ENCODE assay signal across 9 cellular contexts in genomic region chr7:24653316-24654085, GRCh38.
DNase-seq lines count a peak whose midpoint lies in the region; ATAC-seq and TF ChIP-seq lines count a peak whose summit lies in the region.
"Had no signal": no experiment of that assay in that cellular context is flagged by ENCODE, and none has a peak within 500 bp of the region (broad histone marks: within the 10 kb centered on the region; RNA-seq: fewer than 3 reads in every experiment).

No MANE protein-coding gene starts in this region.

- peak overlapping the region; percentile 38 for H3K4me3 Mint-ChIP-seq in stimulated activated naive CD8-positive, alpha-beta T cell treated with anti-CD3 and anti-CD28 coated beads, Interleukin-15, Interleukin-2, amounts not matched to agents 100 ng/mL and 50 ng/mL, for 24 hours
- peak overlapping the region; percentile 48 for H3K4me3 Mint-ChIP-seq in activated naive CD8-positive, alpha-beta T cell treated with anti-CD3 and anti-CD28 coated beads for 36 hours

- no peak overlapping the region for H3K27ac ChIP-seq in left lung
- no peak overlapping the region for H3K27ac ChIP-seq in hepatocyte
- H3K27ac ChIP-seq in body of pancreas, result no peak overlapping the region

- H3K9me3 ChIP-seq in left lung (no peaks in the 10 kb centered on the region), hepatocyte (ENCODE audit: low read depth) (no peaks in the 10 kb centered on the region), body of pancreas (no peaks in the 10 kb centered on the region)
- H3K9me3 ChIP-seq: mucosa of descending colon had no signal

- no peak overlapping the region for H3K4me2 ChIP-seq in hepatocyte

- no peak for TF ChIP-seq POLR2A in body of pancreas (IDR thresholded peaks at IDR 0.05)

- H2AFZ ChIP-seq in hepatocyte, result no peak overlapping the region

- H4K20me1 ChIP-seq in hepatocyte (ENCODE audit: insufficient read depth, poor library complexity, severe bottlenecking), result peaks cover 6% of the 10 kb centered on the region

- TF ChIP-seq CTCF in left lung (IDR thresholded peaks at IDR 0.05), result no peak
- no peak for TF ChIP-seq CTCF in hepatocyte (IDR thresholded peaks at IDR 0.05; ENCODE audit: poor library complexity)
- TF ChIP-seq CTCF in body of pancreas (IDR thresholded peaks at IDR 0.05), result no peak

- 89% methylated on average over 4 of the region's 4 CpGs for WGBS in hepatocyte (ENCODE audit: low lambda C conversion rate, missing lambda C conversion rate)
- 60 to 69% methylated on average over 4 of the region's 4 CpGs for WGBS in body of pancreas, 2 donors

- H3K36me3 Mint-ChIP-seq in stimulated activated naive CD8-positive, alpha-beta T cell treated with anti-CD3 and anti-CD28 coated beads, Interleukin-15, Interleukin-2, amounts not matched to agents 100 ng/mL and 50 ng/mL, for 24 hours (ENCODE audit: low read depth), result peaks cover 33% of the 10 kb centered on the region
- H3K36me3 Mint-ChIP-seq in activated naive CD8-positive, alpha-beta T cell treated with anti-CD3 and anti-CD28 coated beads for 36 hours, result peaks cover 20% of the 10 kb centered on the region

- peaks cover 9% of the 10 kb centered on the region for H3K79me2 ChIP-seq in hepatocyte

- H3K27me3 ChIP-seq in left lung (no peaks in the 10 kb centered on the region), hepatocyte (no peaks in the 10 kb centered on the region), body of pancreas (no peaks in the 10 kb centered on the region)

- no peaks in the 10 kb centered on the region for H3K27me3 Mint-ChIP-seq in stimulated activated naive CD8-positive, alpha-beta T cell treated with anti-CD3 and anti-CD28 coated beads, Interleukin-15, Interleukin-2, amounts not matched to agents 100 ng/mL and 50 ng/mL, for 24 hours
- H3K27me3 Mint-ChIP-seq in activated naive CD8-positive, alpha-beta T cell treated with anti-CD3 and anti-CD28 coated beads for 36 hours, result no peaks in the 10 kb centered on the region

- intact Hi-C loops in left lung (cut with DNase I), result no loop called here
- intact Hi-C loops in body of pancreas (cut with DNase I), result no loop called here

- peaks cover 17% of the 10 kb centered on the region for H3K4me1 Mint-ChIP-seq in stimulated activated naive CD8-positive, alpha-beta T cell treated with anti-CD3 and anti-CD28 coated beads, Interleukin-15, Interleukin-2, amounts not matched to agents 100 ng/mL and 50 ng/mL, for 24 hours (ENCODE audit: low read depth)
- H3K4me1 Mint-ChIP-seq in activated naive CD8-positive, alpha-beta T cell treated with anti-CD3 and anti-CD28 coated beads for 36 hours, result peaks cover 15% of the 10 kb centered on the region

- H3K36me3 ChIP-seq in left lung (no peaks in the 10 kb centered on the region), hepatocyte (replicated peaks; ENCODE audit: insufficient read depth, low read depth) (no peaks in the 10 kb centered on the region), body of pancreas (replicated peaks in 1 of 2; ENCODE audit: insufficient read depth in 1 of 2, low read depth in 2 of 2) (no peaks in the 10 kb centered on the region)

- DNase-seq in stimulated activated naive CD8-positive, alpha-beta T cell treated with anti-CD3 and anti-CD28 coated beads, Interleukin-15, Interleukin-2, amounts not matched to agents 100 U/mL and 50 U/mL, for 24 hours, result no peak
- no peak for DNase-seq in activated naive CD8-positive, alpha-beta T cell treated with anti-CD3 and anti-CD28 coated beads for 36 hours
- no peak for DNase-seq in left lung
- DNase-seq in hepatocyte (ENCODE audit: low spot score), result no peak
- DNase-seq in body of pancreas, result no peak
- DNase-seq: mucosa of descending colon had no signal

- no peak overlapping the region for H3K27ac Mint-ChIP-seq in stimulated activated naive CD8-positive, alpha-beta T cell treated with anti-CD3 and anti-CD28 coated beads, Interleukin-15, Interleukin-2, amounts not matched to agents 100 ng/mL and 50 ng/mL, for 24 hours
- no peak overlapping the region for H3K27ac Mint-ChIP-seq in activated naive CD8-positive, alpha-beta T cell treated with anti-CD3 and anti-CD28 coated beads for 36 hours

- ATAC-seq in stimulated activated naive CD8-positive, alpha-beta T cell treated with anti-CD3 and anti-CD28 coated beads, Interleukin-15, Interleukin-2, amounts not matched to agents 100 U/mL and 50 U/mL, for 24 hours, result no peak
- ATAC-seq in left lung (peak; percentile 36), body of pancreas (no peak), GM19328 (IDR thresholded peaks at IDR 0.05; ENCODE audit: unreplicated experiment) (no peak), GM21515 (IDR thresholded peaks at IDR 0.05; ENCODE audit: unreplicated experiment) (no peak)
- ATAC-seq: mucosa of descending colon had no signal

- H3K9me2 ChIP-seq in hepatocyte (replicated peaks; ENCODE audit: insufficient read depth), result no peaks in the 10 kb centered on the region

- H3K4me1 ChIP-seq in left lung (no peaks in the 10 kb centered on the region), hepatocyte (ENCODE audit: insufficient read depth) (no peaks in the 10 kb centered on the region), body of pancreas (no peaks in the 10 kb centered on the region)

- H3K4me3 ChIP-seq in left lung, result peak overlapping the region in 1 of 2 donors; percentile 3
- H3K4me3 ChIP-seq in hepatocyte, result no peak overlapping the region
- no peak overlapping the region for H3K4me3 ChIP-seq in body of pancreas
- H3K4me3 ChIP-seq: mucosa of descending colon had no signal

- no peaks in the 10 kb centered on the region for H3K9me3 Mint-ChIP-seq in stimulated activated naive CD8-positive, alpha-beta T cell treated with anti-CD3 and anti-CD28 coated beads, Interleukin-15, Interleukin-2, amounts not matched to agents 100 ng/mL and 50 ng/mL, for 24 hours
- H3K9me3 Mint-ChIP-seq in activated naive CD8-positive, alpha-beta T cell treated with anti-CD3 and anti-CD28 coated beads for 36 hours, result no peaks in the 10 kb centered on the region
